ENCODE assay signal across 39 cellular contexts in the genomic region with DNA sequence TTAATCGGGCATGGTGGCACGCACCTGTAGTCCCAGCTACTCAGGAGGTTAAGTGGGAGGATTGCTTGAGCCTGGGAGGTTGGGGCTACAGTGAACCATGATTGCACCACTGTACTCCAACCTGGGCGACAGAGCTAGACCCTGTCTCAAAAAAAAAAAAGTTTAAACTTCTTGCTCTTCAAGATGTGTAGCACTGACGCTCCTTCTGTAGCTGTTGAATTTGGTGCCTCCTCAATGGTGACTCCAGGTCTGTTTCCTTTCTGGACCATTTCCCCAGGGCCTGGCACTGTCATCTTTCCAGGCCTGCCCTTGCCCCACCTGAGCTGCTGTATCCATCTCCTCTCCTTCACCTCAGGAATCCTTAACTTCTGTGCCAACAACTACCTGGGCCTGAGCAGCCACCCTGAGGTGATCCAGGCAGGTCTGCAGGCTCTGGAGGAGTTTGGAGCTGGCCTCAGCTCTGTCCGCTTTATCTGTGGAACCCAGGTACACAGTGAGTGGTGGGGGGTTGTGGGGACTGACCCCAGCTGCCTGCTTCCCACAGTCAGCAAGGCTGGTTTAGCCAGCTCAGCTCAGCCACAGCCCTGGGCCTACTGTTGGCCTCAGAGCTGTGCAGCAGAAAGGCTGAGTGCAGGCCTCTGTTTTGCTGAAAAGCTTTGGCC. TPM values are rescaled to one million over a fixed set of nuclear protein-coding genes. Genes with fewer than 3 reads are reported as not detected.
DNase-seq lines count a peak whose midpoint lies in the region; ATAC-seq and TF ChIP-seq lines count a peak whose summit lies in the region.
"Had no signal": no experiment of that assay in that cellular context is flagged by ENCODE, and none has a peak within 500 bp of the region (broad histone marks: within the 10 kb centered on the region; RNA-seq: fewer than 3 reads in every experiment).

No MANE protein-coding gene starts in this region.

- H3K36me3 Mint-ChIP-seq in activated CD8-positive, alpha-beta memory T cell treated with anti-CD3 and anti-CD28 coated beads, Interleukin-2, amount 10 ng/mL, durations not matched to agents 7 days and 5 days, result no peaks in the 10 kb centered on the region
- peaks cover 3% of the 10 kb centered on the region for H3K36me3 Mint-ChIP-seq in brain
- peaks cover 0 to 4% of the 10 kb centered on the region in 2 donors for H3K36me3 Mint-ChIP-seq in stimulated activated naive B cell treated with anti-CD40 and anti-IgM and Interleukin-4, amounts not matched to agents 10 μg/mL and 1 μg/mL and 100 μg/mL, for 72 hours
- H3K36me3 Mint-ChIP-seq: CD8-positive, alpha-beta T cell; naive B cell had no signal

- peaks cover 23% of the 10 kb centered on the region for H3K4me1 Mint-ChIP-seq in activated CD8-positive, alpha-beta memory T cell treated with anti-CD3 and anti-CD28 coated beads, Interleukin-2, amount 10 ng/mL, durations not matched to agents 7 days and 5 days
- peaks cover 41% of the 10 kb centered on the region for H3K4me1 Mint-ChIP-seq in brain
- H3K4me1 Mint-ChIP-seq in stimulated activated naive B cell treated with anti-CD40 and anti-IgM and Interleukin-4, amounts not matched to agents 10 μg/mL and 1 μg/mL and 100 μg/mL, for 72 hours, result peaks cover 14 to 37% of the 10 kb centered on the region in 2 donors

- H3K4me2 ChIP-seq in HCT116 (ENCODE audit: low read length), result 0 out of 2 replicates have a peak overlapping the region, but pooled peaks have one; percentile 91

- H4K20me1 ChIP-seq in HCT116 (ENCODE audit: insufficient read depth), result no peaks in the 10 kb centered on the region

- H3K4me3 Mint-ChIP-seq in activated CD8-positive, alpha-beta memory T cell treated with anti-CD3 and anti-CD28 coated beads, Interleukin-2, amount 10 ng/mL, durations not matched to agents 7 days and 5 days, result no peak overlapping the region
- peak overlapping the region; percentile 63 to 86 (median 75) for H3K4me3 Mint-ChIP-seq in brain
- no peak overlapping the region for H3K4me3 Mint-ChIP-seq in stimulated activated naive B cell treated with anti-CD40 and anti-IgM and Interleukin-4, amounts not matched to agents 10 μg/mL and 1 μg/mL and 100 μg/mL, for 72 hours
- H3K4me3 Mint-ChIP-seq: activated CD4-positive, alpha-beta memory T cell treated with anti-CD3 and anti-CD28 coated beads, Interleukin-2, amount 10 ng/mL, durations not matched to agents 7 days and 5 days; CD8-positive, alpha-beta T cell had no signal

- H3K4me1 ChIP-seq in HCT116 (ENCODE audit: control insufficient read depth in 1 of 2, insufficient read depth in 2 of 2, low read length in 2 of 2), result peaks cover 2 to 40% of the 10 kb centered on the region in 2 experiments; a peak in 2 of 4 replicates

- H3K9me3 Mint-ChIP-seq in activated CD8-positive, alpha-beta memory T cell treated with anti-CD3 and anti-CD28 coated beads, Interleukin-2, amount 10 ng/mL, durations not matched to agents 7 days and 5 days (ENCODE audit: low read depth), result no peaks in the 10 kb centered on the region
- H3K9me3 Mint-ChIP-seq in brain, result peaks cover 0 to 6% (median 0%) of the 10 kb centered on the region in 5 experiments
- no peaks in the 10 kb centered on the region for H3K9me3 Mint-ChIP-seq in stimulated activated naive B cell treated with anti-CD40 and anti-IgM and Interleukin-4, amounts not matched to agents 10 μg/mL and 1 μg/mL and 100 μg/mL, for 72 hours
- H3K9me3 Mint-ChIP-seq: activated CD4-positive, alpha-beta memory T cell treated with anti-CD3 and anti-CD28 coated beads, Interleukin-2, amount 10 ng/mL, durations not matched to agents 7 days and 5 days; activated naive CD4-positive, alpha-beta T cell treated with anti-CD3 and anti-CD28 coated beads, Interleukin-2, amount 50 U/mL, for 72 hours; activated T-helper 17 cell treated with anti-CD3 and anti-CD28 coated beads, Interleukin-2, amount 50 U/mL, for 72 hours; CD8-positive, alpha-beta T cell had no signal

- H3K4me3 ChIP-seq in HCT116 (replicated peaks in 1 of 2; ENCODE audit: low read depth in 1 of 2, low read length in 2 of 2), result no peak overlapping the region
- H3K4me3 ChIP-seq: colonic mucosa, gastrocnemius medialis, SJCRH30, skin epidermis, testis, uterus had no signal

- H3K79me2 ChIP-seq in HCT116 (ENCODE audit: insufficient read depth, low read length), result peaks cover 52% of the 10 kb centered on the region

- H3K27me3 ChIP-seq in HCT116 (ENCODE audit: insufficient read depth, low read length), result no peaks in the 10 kb centered on the region
- H3K27me3 ChIP-seq: colonic mucosa, gastrocnemius medialis, SJCRH30, testis, uterus had no signal

- no peaks in the 10 kb centered on the region for H3K9me2 ChIP-seq in HCT116 (ENCODE audit: insufficient read depth)

- TF ChIP-seq RAD21 in HCT116 (IDR thresholded peaks at IDR 0.05; ENCODE audit: low read depth), result no peak

- H3K36me3 ChIP-seq in HCT116 (ENCODE audit: control insufficient read depth in 1 of 2, insufficient read depth in 2 of 2, low read length in 2 of 2), result peaks cover 4 to 7% of the 10 kb centered on the region in 2 experiments; a peak in 3 of 4 replicates
- H3K36me3 ChIP-seq: colonic mucosa, gastrocnemius medialis, SJCRH30, uterus had no signal

- no peak for TF ChIP-seq CTCF in HCT116 (IDR thresholded peaks at IDR 0.05 in 2 of 3, conservative IDR thresholded peaks at IDR 0.05 in 1 of 3; ENCODE audit: borderline replicate concordance in 1 of 3, insufficient read depth in 1 of 3, low read depth in 2 of 3, low read length in 2 of 3)
- no peak for TF ChIP-seq CTCF in brain (conservative IDR thresholded peaks at IDR 0.05)

- no peak for DNase-seq in activated CD8-positive, alpha-beta memory T cell treated with anti-CD3 and anti-CD28 coated beads, Interleukin-2, amount 10 ng/mL, durations not matched to agents 7 days and 5 days
- DNase-seq in activated CD8-positive, alpha-beta memory T cell treated with anti-CD3 and anti-CD28 coated beads, Interleukin-2, amount 50 U/mL, for 4 hours, result no peak
- DNase-seq in HCT116 (ENCODE audit: low read depth, low spot score) (no peak), NCI-H187 (lab: John Stamatoyannopoulos, UW) (no peak), mesenteric fat pad (ENCODE audit: low spot score) (no peak)
- DNase-seq in stimulated activated naive B cell treated with anti-CD40 and anti-IgM and Interleukin-4, amounts not matched to agents 10 μg/mL and 1 μg/mL and 100 μg/mL, for 72 hours, result no peak
- DNase-seq: activated CD4-positive, alpha-beta memory T cell treated with anti-CD3 and anti-CD28 coated beads, Interleukin-2, amount 10 ng/mL, durations not matched to agents 7 days and 5 days; activated CD4-positive, CD25-positive, alpha-beta regulatory T cell; aorta; CD8-positive, alpha-beta T cell; colonic mucosa; DMS53; effector CD4-positive, alpha-beta T cell; gastrocnemius medialis; midbrain; naive B cell; NCI-H1092 treated with DMSO at 0.1 percent for 48 hours; NCI-H1694 treated with DMSO at 0.1 percent for 48 hours; NCI-H2171; NCI-H510A; retina; SJCRH30; stimulated activated naive CD8-positive, alpha-beta T cell treated with anti-CD3 and anti-CD28 coated beads, Interleukin-15, Interleukin-2, amounts not matched to agents 100 U/mL and 50 U/mL, for 24 hours; testis; uterus had no signal

- no peak for ATAC-seq in activated CD8-positive, alpha-beta memory T cell treated with anti-CD3 and anti-CD28 coated beads, Interleukin-2, amount 10 ng/mL, durations not matched to agents 7 days and 5 days
- no peak for ATAC-seq in HCT116
- ATAC-seq in stimulated activated naive B cell treated with anti-CD40 and anti-IgM and Interleukin-4, amounts not matched to agents 10 μg/mL and 1 μg/mL and 100 μg/mL, for 72 hours (replicated peaks), result no peak
- no peak for ATAC-seq in GM21786 (IDR thresholded peaks at IDR 0.05; ENCODE audit: unreplicated experiment)
- ATAC-seq: activated naive CD4-positive, alpha-beta T cell treated with anti-CD3 and anti-CD28 coated beads, Interleukin-2, amount 50 U/mL, for 72 hours; activated T-helper 17 cell treated with anti-CD3 and anti-CD28 coated beads, Interleukin-2, amount 50 U/mL, for 72 hours; CD8-positive, alpha-beta T cell; gastrocnemius medialis; stimulated activated naive CD8-positive, alpha-beta T cell treated with anti-CD3 and anti-CD28 coated beads, Interleukin-15, Interleukin-2, amounts not matched to agents 100 U/mL and 50 U/mL, for 24 hours had no signal

- CTCF ChIA-PET in activated CD8-positive, alpha-beta memory T cell treated with anti-CD3 and anti-CD28 coated beads, Interleukin-2, amount 10 ng/mL, durations not matched to agents 7 days and 5 days (lab: Charles Lee), result interaction anchor here (0.8 to 4.8 kb wide), 3 partner anchors 9 to 156 kb away, joined by 3 to 61 read pairs (median 4); no protein-coding TSS in a partner anchor
- CTCF ChIA-PET in HCT116 (lab: Charles Lee), result no interaction called here

- no peak overlapping the region for H3K9ac ChIP-seq in HCT116 (ENCODE audit: low read length)

- peak overlapping the region; percentile 7 for H3K27ac Mint-ChIP-seq in activated CD8-positive, alpha-beta memory T cell treated with anti-CD3 and anti-CD28 coated beads, Interleukin-2, amount 10 ng/mL, durations not matched to agents 7 days and 5 days
- H3K27ac Mint-ChIP-seq in brain, result no peak overlapping the region
- peak overlapping the region; percentile 37 for H3K27ac Mint-ChIP-seq in stimulated activated naive B cell treated with anti-CD40 and anti-IgM and Interleukin-4, amounts not matched to agents 10 μg/mL and 1 μg/mL and 100 μg/mL, for 72 hours
- H3K27ac Mint-ChIP-seq: activated CD4-positive, alpha-beta memory T cell treated with anti-CD3 and anti-CD28 coated beads, Interleukin-2, amount 10 ng/mL, durations not matched to agents 7 days and 5 days; activated naive CD4-positive, alpha-beta T cell treated with anti-CD3 and anti-CD28 coated beads, Interleukin-2, amount 50 U/mL, for 72 hours; activated T-helper 17 cell treated with anti-CD3 and anti-CD28 coated beads, Interleukin-2, amount 50 U/mL, for 72 hours; CD8-positive, alpha-beta T cell; naive B cell had no signal

- H3K27ac ChIP-seq in HCT116 (ENCODE audit: low read depth, low read length), result no peak overlapping the region
- H3K27ac ChIP-seq: colonic mucosa, gastrocnemius medialis, SJCRH30, skin epidermis, testis, uterus had no signal

- no peaks in the 10 kb centered on the region for H3K9me3 ChIP-seq in HCT116 (ENCODE audit: control insufficient read depth in 1 of 2, insufficient read depth in 1 of 2, low read depth in 1 of 2, low read length in 2 of 2)
- H3K9me3 ChIP-seq: colonic mucosa, gastrocnemius medialis, SJCRH30, testis, uterus had no signal

- peaks cover 33% of the 10 kb centered on the region for H3K27me3 Mint-ChIP-seq in activated CD8-positive, alpha-beta memory T cell treated with anti-CD3 and anti-CD28 coated beads, Interleukin-2, amount 10 ng/mL, durations not matched to agents 7 days and 5 days
- H3K27me3 Mint-ChIP-seq in brain, result peaks cover 38% of the 10 kb centered on the region
- H3K27me3 Mint-ChIP-seq in stimulated activated naive B cell treated with anti-CD40 and anti-IgM and Interleukin-4, amounts not matched to agents 10 μg/mL and 1 μg/mL and 100 μg/mL, for 72 hours, result peaks cover 38 to 70% of the 10 kb centered on the region in 2 donors

- RAD21 ChIA-PET in HCT116 (lab: Charles Lee; ENCODE audit: low non-redundant PET in 1 of 2, low total read pairs in 2 of 2, uncharacterized antibody in 2 of 2, unreplicated experiment in 2 of 2), result interaction anchor here in 1 of 2 experiments (0.5 kb wide), 1 partner anchor 45 kb away, joined by 4 read pairs; no protein-coding TSS in a partner anchor

- no peak for TF ChIP-seq POLR2A in HCT116 (IDR thresholded peaks at IDR 0.05; ENCODE audit: borderline replicate concordance, extremely low read depth, insufficient read depth, insufficient read length)

- no peak overlapping the region for H2AFZ ChIP-seq in HCT116 (ENCODE audit: low read depth, low read length, poor library complexity, severe bottlenecking)

- intact Hi-C loops in HCT116 (cut with micrococcal nuclease), result loop anchor here (5.0 kb wide), 1 partner anchor 203 kb away; the partner anchor contains the start of gene GGA1

- POLR2A ChIA-PET in HCT116 (lab: Charles Lee), result interaction anchor here (0.8 to 3.5 kb wide), 5 partner anchors 9 to 34 kb away, joined by 3 to 19 read pairs (median 7); partner anchors contain the start of gene ANKRD54

- BruUV-seq in HCT116 (replicated peaks; lab: Mats Ljungman, UMichigan), result no TSS peak

RNA-seq across cellular contexts. Expression of gene GCAT, which starts 2.1 kb away (rescaled TPM):
- total RNA-seq in activated CD8-positive, alpha-beta memory T cell treated with anti-CD3 and anti-CD28 coated beads, Interleukin-2, amount 10 ng/mL, durations not matched to agents 7 days and 5 days, result 10 to 100 TPM; 14.9 to 18.3 TPM
- 88.7 TPM for total RNA-seq in HCT116 (2021; ENCODE audit: unreplicated experiment)
- polyA plus RNA-seq in HCT116 (2012), result 92.9 and 111 TPM in 2 replicates
- 32.1 TPM for polyA plus RNA-seq in brain (ENCODE audit: insufficient read depth, low read depth, low replicate concordance)
- total RNA-seq in mesenteric fat pad, result 4.3 TPM

RNA-seq across cellular contexts. Expression of gene GALR3, which starts 13.4 kb away (rescaled TPM):
- total RNA-seq in activated CD8-positive, alpha-beta memory T cell treated with anti-CD3 and anti-CD28 coated beads, Interleukin-2, amount 10 ng/mL, durations not matched to agents 7 days and 5 days, result not detected
- total RNA-seq in HCT116 (2021; ENCODE audit: unreplicated experiment), result 0.32 TPM
- 0.12 TPM in 1 of 2 replicates, not detected in the other for polyA plus RNA-seq in HCT116 (2012)
- not detected for polyA plus RNA-seq in brain (ENCODE audit: insufficient read depth, low read depth, low replicate concordance)
- not detected for total RNA-seq in mesenteric fat pad
- total RNA-seq: A673; activated CD4-positive, alpha-beta memory T cell treated with anti-CD3 and anti-CD28 coated beads, Interleukin-2, amount 10 ng/mL, durations not matched to agents 7 days and 5 days; activated naive CD4-positive, alpha-beta T cell treated with anti-CD3 and anti-CD28 coated beads, Interleukin-2, amount 50 U/mL, for 72 hours; activated T-helper 17 cell treated with anti-CD3 and anti-CD28 coated beads, Interleukin-2, amount 50 U/mL, for 72 hours; aorta; cardiac septum; CD8-positive, alpha-beta T cell; fibroblast of lung; gastrocnemius medialis; HT1080; kidney epithelial cell; liver; M059J; omental fat pad; RPMI7951; SJCRH30; uterus had no signal
- polyA plus RNA-seq: fibroblast of lung, liver had no signal

RNA-seq across cellular contexts. Expression of gene ANKRD54, which starts 34.3 kb away (rescaled TPM):
- 10 to 100 TPM; 27.2 to 31.2 TPM for total RNA-seq in activated CD8-positive, alpha-beta memory T cell treated with anti-CD3 and anti-CD28 coated beads, Interleukin-2, amount 10 ng/mL, durations not matched to agents 7 days and 5 days
- total RNA-seq in HCT116 (2021; ENCODE audit: unreplicated experiment), result 29.8 TPM
- polyA plus RNA-seq in HCT116 (2012), result 25.5 and 27.9 TPM in 2 replicates
- 35.2 TPM for polyA plus RNA-seq in brain (ENCODE audit: insufficient read depth, low read depth, low replicate concordance)
- total RNA-seq in mesenteric fat pad, result 15.6 TPM

RNA-seq across cellular contexts. Expression of gene EIF3L, which starts 39.4 kb away (rescaled TPM):
- 100 to 1,000 TPM; 218 to 370 TPM for total RNA-seq in activated CD8-positive, alpha-beta memory T cell treated with anti-CD3 and anti-CD28 coated beads, Interleukin-2, amount 10 ng/mL, durations not matched to agents 7 days and 5 days
- 687 TPM for total RNA-seq in HCT116 (2021; ENCODE audit: unreplicated experiment)
- 1,071 and 1,188 TPM in 2 replicates for polyA plus RNA-seq in HCT116 (2012)
- polyA plus RNA-seq in brain (ENCODE audit: insufficient read depth, low read depth, low replicate concordance), result 527 TPM
- total RNA-seq in mesenteric fat pad, result 258 TPM

Comparison
In these comparisons a context has a peak if more than half of its experiments do, and no peak if none do; other contexts are left out.
1. H3K27ac Mint-ChIP-seq: peak in activated CD8-positive, alpha-beta memory T cell treated with anti-CD3 and anti-CD28 coated beads, Interleukin-2, amount 10 ng/mL, durations not matched to agents 7 days and 5 days (single experiment) and stimulated activated naive B cell treated with anti-CD40 and anti-IgM and Interleukin-4, amounts not matched to agents 10 μg/mL and 1 μg/mL and 100 μg/mL, for 72 hours (single experiment); none in brain (0 of 5).
2. H3K4me3 Mint-ChIP-seq: peak in brain (5 of 5); none in activated CD8-positive, alpha-beta memory T cell treated with anti-CD3 and anti-CD28 coated beads, Interleukin-2, amount 10 ng/mL, durations not matched to agents 7 days and 5 days (single experiment) and stimulated activated naive B cell treated with anti-CD40 and anti-IgM and Interleukin-4, amounts not matched to agents 10 μg/mL and 1 μg/mL and 100 μg/mL, for 72 hours (0 of 2).